Comparison of ENCODE assay signal across 27 cellular contexts in the genomic region with DNA sequence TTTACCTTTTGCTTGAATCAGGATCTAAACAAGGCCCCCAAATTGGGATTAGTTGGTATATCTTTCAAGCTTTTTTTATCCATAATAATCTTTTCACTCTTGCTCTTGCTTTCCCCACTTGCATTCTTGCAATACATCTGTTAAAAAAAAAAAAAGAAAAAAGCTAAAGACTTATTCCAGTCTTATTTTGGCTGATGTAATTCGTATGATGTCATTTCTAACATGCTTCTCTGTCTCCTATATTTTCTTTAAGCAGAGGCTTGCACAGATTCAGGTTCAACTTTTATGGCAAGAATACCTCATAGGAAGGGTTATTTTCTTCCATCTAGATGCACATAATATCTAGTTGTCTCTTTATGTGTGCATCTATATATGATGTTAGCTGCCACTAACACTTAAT.
"Had no signal": no experiment of that assay in that cellular context is flagged by ENCODE, and none has a peak within 500 bp of the region (broad histone marks: within the 10 kb centered on the region; RNA-seq: fewer than 3 reads in every experiment).

No MANE protein-coding gene starts in this region.

- H3K4me1 ChIP-seq: colonic mucosa, esophagus muscularis mucosa, esophagus squamous epithelium, foreskin keratinocyte, gastrocnemius medialis, gastroesophageal sphincter, heart left ventricle, heart right ventricle had no signal

- H3K4me3 ChIP-seq: colonic mucosa, coronary artery, dorsolateral prefrontal cortex, esophagus muscularis mucosa, esophagus squamous epithelium, gastrocnemius medialis, gastroesophageal sphincter, heart left ventricle, heart right ventricle had no signal

- H3K9me3 ChIP-seq: colonic mucosa, esophagus squamous epithelium, gastrocnemius medialis, gastroesophageal sphincter had no signal

- DNase-seq: colonic mucosa; cortex of kidney; dermis blood vessel endothelial cell; dorsolateral prefrontal cortex; effector CD4-positive, alpha-beta T cell; effector CD8-positive, alpha-beta T cell; effector memory CD4-positive, alpha-beta T cell; effector memory CD8-positive, alpha-beta T cell; endodermal cell; erythroblast; esophagus squamous epithelium; foreskin fibroblast; foreskin keratinocyte; foreskin melanocyte; gastrocnemius medialis; glutamatergic neuron; head of caudate nucleus; heart left ventricle; heart right ventricle had no signal

- H3K27ac ChIP-seq: colonic mucosa, coronary artery, dorsolateral prefrontal cortex, epithelial cell of prostate, esophagus muscularis mucosa, esophagus squamous epithelium, foreskin keratinocyte, gastrocnemius medialis, gastroesophageal sphincter, heart left ventricle, heart right ventricle had no signal

- FAIRE-seq: colon, endometrium, endothelial cell of umbilical vein had no signal

- ATAC-seq: effector memory CD8-positive, alpha-beta T cell; esophagus mucosa; foreskin keratinocyte; gastrocnemius medialis; gastroesophageal sphincter; heart left ventricle; heart right ventricle had no signal

- H3K36me3 ChIP-seq: colonic mucosa, esophagus muscularis mucosa, esophagus squamous epithelium, gastrocnemius medialis, gastroesophageal sphincter, heart left ventricle, heart right ventricle had no signal

- H3K27me3 ChIP-seq: colonic mucosa, dorsolateral prefrontal cortex, gastrocnemius medialis had no signal
